In the genomic region with DNA sequence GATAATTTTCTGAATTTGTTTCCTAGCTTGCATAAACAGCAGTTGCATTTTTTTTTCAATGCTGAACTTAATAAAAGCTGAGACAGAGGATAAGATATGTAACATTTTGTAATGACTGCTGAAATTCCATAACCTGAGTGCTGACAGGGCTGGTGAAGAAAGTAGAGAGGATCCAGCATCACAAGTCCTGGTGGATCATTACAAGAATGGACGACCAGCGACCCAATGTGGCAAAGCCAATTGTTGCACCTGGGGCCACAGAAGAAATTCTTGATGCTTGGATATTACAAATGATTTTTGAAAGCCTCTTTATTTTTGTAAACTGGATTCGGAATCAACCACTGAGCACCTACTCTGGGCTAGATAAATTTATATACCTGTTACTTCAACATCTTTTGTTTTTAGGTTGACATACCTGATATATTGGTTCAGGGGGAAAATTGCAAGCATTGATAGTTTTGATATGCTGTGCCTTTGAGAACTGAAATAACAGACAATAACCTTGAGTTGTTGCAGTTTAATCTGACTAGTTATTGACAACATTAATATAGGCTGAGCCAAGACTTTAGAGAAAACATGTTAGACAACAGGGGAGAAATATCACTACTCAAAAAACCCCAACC, we compare ENCODE assay signal across 8 cellular contexts. TPM values are rescaled to one million over a fixed set of nuclear protein-coding genes. Genes with fewer than 3 reads are reported as not detected.
DNase-seq lines count a peak whose midpoint lies in the region; ATAC-seq, FAIRE-seq and TF ChIP-seq lines count a peak whose summit lies in the region.

No MANE protein-coding gene starts in this region.

- H3K4me3 Mint-ChIP-seq in activated CD4-positive, alpha-beta memory T cell treated with anti-CD3 and anti-CD28 coated beads for 36 hours = no peak overlapping the region
- no peak overlapping the region for H3K4me3 Mint-ChIP-seq in nephron progenitor cell

- peaks cover 7% of the 10 kb centered on the region for H3K4me1 Mint-ChIP-seq in activated CD4-positive, alpha-beta memory T cell treated with anti-CD3 and anti-CD28 coated beads for 36 hours (ENCODE audit: low read depth)
- H3K4me1 Mint-ChIP-seq in nephron progenitor cell = peaks cover 21% of the 10 kb centered on the region

- no peak for FAIRE-seq in urothelium cell line (lab: Jason Lieb, UNC)

- H3K9me3 Mint-ChIP-seq in activated CD4-positive, alpha-beta memory T cell treated with anti-CD3 and anti-CD28 coated beads for 36 hours = no peaks in the 10 kb centered on the region
- H3K9me3 Mint-ChIP-seq in nephron progenitor cell = no peaks in the 10 kb centered on the region

- peaks cover 2% of the 10 kb centered on the region for H3K36me3 Mint-ChIP-seq in activated CD4-positive, alpha-beta memory T cell treated with anti-CD3 and anti-CD28 coated beads for 36 hours
- H3K36me3 Mint-ChIP-seq in nephron progenitor cell (ENCODE audit: low read depth) = no peaks in the 10 kb centered on the region

- no peaks in the 10 kb centered on the region for H3K27me3 ChIP-seq in H7 (ENCODE audit: control insufficient read depth, insufficient read depth, low read length)

- no peak overlapping the region for H3K27ac Mint-ChIP-seq in activated CD4-positive, alpha-beta memory T cell treated with anti-CD3 and anti-CD28 coated beads for 36 hours
- H3K27ac Mint-ChIP-seq in nephron progenitor cell = no peak overlapping the region

- no peak overlapping the region for H3K4me3 ChIP-seq in H7 (ENCODE audit: insufficient read depth, low read depth, low read length)

- DNase-seq in C1 segment of cervical spinal cord (lab: John Stamatoyannopoulos, UW) (peak in 10 of 14 donors; percentile 1 to 47 (median 14)), H7 (peak; percentile 82), NCI-H460 (ENCODE audit: extremely low read depth, low read depth) (peak; percentile 56), fibroblast of gingiva (ENCODE audit: low read depth) (peak; percentile 70), nephron progenitor cell (peak; percentile 62), urothelium cell line (ENCODE audit: low spot score) (peak; percentile 55)
- peak; percentile 69 for DNase-seq in activated CD4-positive, alpha-beta memory T cell treated with anti-CD3 and anti-CD28 coated beads for 36 hours

- no peaks in the 10 kb centered on the region for H3K36me3 ChIP-seq in H7 (replicated peaks; ENCODE audit: control insufficient read depth, insufficient read depth, low read length)

- intact Hi-C loops in activated CD4-positive, alpha-beta memory T cell treated with anti-CD3 and anti-CD28 coated beads for 36 hours (cut with micrococcal nuclease) = loop anchor here (1.0 kb wide), 3 partner anchors 113 to 544 kb away; no protein-coding TSS in a partner anchor

- POLR2A ChIA-PET in activated CD4-positive, alpha-beta memory T cell treated with anti-CD3 and anti-CD28 coated beads for 36 hours (lab: Charles Lee) = no interaction called here

- TF ChIP-seq CTCF in nephron progenitor cell (IDR thresholded peaks at IDR 0.05) = peak; percentile 89

- peaks cover 2% of the 10 kb centered on the region for H3K27me3 Mint-ChIP-seq in activated CD4-positive, alpha-beta memory T cell treated with anti-CD3 and anti-CD28 coated beads for 36 hours
- H3K27me3 Mint-ChIP-seq in nephron progenitor cell (ENCODE audit: low read depth, poor library complexity) = no peaks in the 10 kb centered on the region

- CTCF ChIA-PET in activated CD4-positive, alpha-beta memory T cell treated with anti-CD3 and anti-CD28 coated beads for 36 hours (lab: Charles Lee) = interaction anchor here (0.7 to 1.2 kb wide), 3 partner anchors 92 to 207 kb away, joined by 3 to 4 read pairs (median 3); no protein-coding TSS in a partner anchor

- no peak for ATAC-seq in GM21390 (IDR thresholded peaks at IDR 0.05; ENCODE audit: unreplicated experiment)

RNA-seq across cellular contexts. Expression of a gene that starts 3.9 kb away (rescaled TPM):
- 91.8 and 103 TPM in 2 replicates for total RNA-seq in H7 (2014; rRNA removed; shearing (Covaris generic))
- total RNA-seq in NCI-H460 (2014; rRNA removed; shearing (Covaris generic)) = 77.9 and 85.0 TPM in 2 replicates
- polyA plus RNA-seq in NCI-H460 (2014; cell fraction: nucleus; rRNA removed) = 151 and 183 TPM in 2 replicates
- 100 to 1,000 TPM; 101 to 102 TPM for total RNA-seq in activated CD4-positive, alpha-beta memory T cell treated with anti-CD3 and anti-CD28 coated beads for 36 hours

RNA-seq across cellular contexts. Expression of a gene that starts 45.6 kb away (rescaled TPM):
- total RNA-seq in H7 (2014; rRNA removed; shearing (Covaris generic)) = 66.6 and 68.9 TPM in 2 replicates
- 60.4 and 68.1 TPM in 2 replicates for total RNA-seq in NCI-H460 (2014; rRNA removed; shearing (Covaris generic))
- 33.8 and 42.4 TPM in 2 replicates for polyA plus RNA-seq in NCI-H460 (2014; cell fraction: nucleus; rRNA removed)
- total RNA-seq in activated CD4-positive, alpha-beta memory T cell treated with anti-CD3 and anti-CD28 coated beads for 36 hours = 10 to 100 TPM; 51.4 to 54.0 TPM

RNA-seq across cellular contexts. Expression of a gene that starts 45.7 kb away (rescaled TPM):
- total RNA-seq in H7 (2014; rRNA removed; shearing (Covaris generic)) = 138 and 172 TPM in 2 replicates
- total RNA-seq in NCI-H460 (2014; rRNA removed; shearing (Covaris generic)) = 168 and 203 TPM in 2 replicates
- 81.7 and 145 TPM in 2 replicates for polyA plus RNA-seq in NCI-H460 (2014; cell fraction: nucleus; rRNA removed)
- total RNA-seq in activated CD4-positive, alpha-beta memory T cell treated with anti-CD3 and anti-CD28 coated beads for 36 hours = 100 to 1,000 TPM; 133 to 147 TPM

Comparison
In these comparisons a context has a peak if more than half of its experiments do, and no peak if none do; other contexts are left out.
1. DNase-seq: peak in every context shown above with its lines; median percentile 82 in H7; 70 in fibroblast of gingiva; 69 in activated CD4-positive, alpha-beta memory T cell treated with anti-CD3 and anti-CD28 coated beads for 36 hours; 62 in nephron progenitor cell; 56 in NCI-H460; 55 in urothelium cell line; 14 in C1 segment of cervical spinal cord.